19 cellular contexts compared by ENCODE assay signal in genomic region chr14:22252591-22253178, GRCh38.
DNase-seq lines count a peak whose midpoint lies in the region; ATAC-seq and TF ChIP-seq lines count a peak whose summit lies in the region.
"Had no signal": no experiment of that assay in that cellular context is flagged by ENCODE, and none has a peak within 500 bp of the region (broad histone marks: within the 10 kb centered on the region; RNA-seq: fewer than 3 reads in every experiment).

No MANE protein-coding gene starts in this region.

- 47 to 50% methylated on average over 7 of the region's 7 CpGs for WGBS in heart right ventricle, 2 donors

- no peaks in the 10 kb centered on the region for H3K79me2 ChIP-seq in OCI-LY3 (ENCODE audit: low read length)

- H3K4me2 ChIP-seq in OCI-LY3 (ENCODE audit: low read length) = no peak overlapping the region

- ATAC-seq in heart right ventricle (peak in 7 of 8 donors; percentile 55 to 88 (median 86)), GM19467 (IDR thresholded peaks at IDR 0.05; ENCODE audit: unreplicated experiment) (no peak), HG03175 (IDR thresholded peaks at IDR 0.05; ENCODE audit: unreplicated experiment) (no peak)
- ATAC-seq: activated naive CD8-positive, alpha-beta T cell treated with anti-CD3 and anti-CD28 coated beads, Interleukin-2, amount 50 U/mL, for 24 hours; foreskin keratinocyte; mucosa of descending colon; WTC11 had no signal

- H3K9me3 ChIP-seq in OCI-LY3 (ENCODE audit: insufficient read depth, low read length) (no peaks in the 10 kb centered on the region), heart right ventricle (no peaks in the 10 kb centered on the region)
- H3K9me3 ChIP-seq: mucosa of descending colon had no signal

- H3K27ac Mint-ChIP-seq in nephron progenitor cell = peak overlapping the region; percentile 32
- H3K27ac Mint-ChIP-seq: activated naive CD8-positive, alpha-beta T cell treated with anti-CD3 and anti-CD28 coated beads, Interleukin-2, amount 50 U/mL, for 24 hours; WTC11 had no signal

- H3K36me3 ChIP-seq in OCI-LY3 (replicated peaks; ENCODE audit: low read depth, low read length) (no peaks in the 10 kb centered on the region), heart right ventricle (no peaks in the 10 kb centered on the region)

- DNase-seq in G401 (ENCODE audit: low spot score) (peak; percentile 21), heart right ventricle (peak in 1 of 2 donors; percentile 12), nephron progenitor cell (no peak), D341Med (ENCODE audit: low spot score) (no peak)
- no peak for DNase-seq in activated CD4-positive, alpha-beta T cell treated with anti-CD3 and anti-CD28 coated beads for 4 hours
- DNase-seq: ACHN; activated CD4-positive, alpha-beta T cell treated with anti-CD3 and anti-CD28 coated beads, Interleukin-2, amount 50 U/mL, for 48 hours; activated effector memory CD4-positive, alpha-beta T cell treated with Interleukin-2 at 50 U/mL for 16 hours; activated naive CD8-positive, alpha-beta T cell treated with anti-CD3 and anti-CD28 coated beads, Interleukin-2, amount 50 U/mL, for 24 hours; Calu3; foreskin keratinocyte; mucosa of descending colon; NCI-H1436 treated with DMSO at 0.1 percent for 48 hours; NCI-H2171 treated with DMSO at 0.1 percent for 48 hours; stimulated activated CD8-positive, alpha-beta memory T cell treated with anti-CD3 and anti-CD28 coated beads, Interleukin-4, amount 100 ng/mL, for 48 hours had no signal

- TF ChIP-seq CTCF in OCI-LY3 (IDR thresholded peaks at IDR 0.05; ENCODE audit: low read depth, low read length) = no peak
- no peak for TF ChIP-seq CTCF in heart right ventricle (IDR thresholded peaks at IDR 0.05)
- TF ChIP-seq CTCF in nephron progenitor cell (IDR thresholded peaks at IDR 0.05) = no peak

- H3K27ac ChIP-seq in OCI-LY3 (ENCODE audit: low read length) = no peak overlapping the region
- peak overlapping the region in 1 of 10 donors; percentile 31 for H3K27ac ChIP-seq in heart right ventricle
- H3K27ac ChIP-seq: foreskin keratinocyte had no signal

- H3K9me3 Mint-ChIP-seq in nephron progenitor cell = peaks cover 4% of the 10 kb centered on the region
- H3K9me3 Mint-ChIP-seq: activated naive CD8-positive, alpha-beta T cell treated with anti-CD3 and anti-CD28 coated beads, Interleukin-2, amount 50 U/mL, for 24 hours had no signal

- intact Hi-C loops in heart right ventricle (cut with DNase I) = no loop called here

- H2AFZ ChIP-seq in OCI-LY3 (ENCODE audit: low read depth, low read length) = peak overlapping the region; percentile 30; the same call in 1 of the 2 replicates

- no peaks in the 10 kb centered on the region for H3K36me3 Mint-ChIP-seq in nephron progenitor cell (ENCODE audit: low read depth)
- H3K36me3 Mint-ChIP-seq: WTC11 had no signal

- H3K27me3 ChIP-seq in OCI-LY3 (ENCODE audit: low read depth, low read length) (no peaks in the 10 kb centered on the region), heart right ventricle (no peaks in the 10 kb centered on the region)

- no peak overlapping the region for H3K9ac ChIP-seq in OCI-LY3 (ENCODE audit: low read length)

- in situ Hi-C loops in G401 (cut with HindIII; ENCODE audit: low sequenced_read_pairs) = no loop called here

- peaks cover 8% of the 10 kb centered on the region for H3K4me1 Mint-ChIP-seq in nephron progenitor cell
- H3K4me1 Mint-ChIP-seq: activated naive CD8-positive, alpha-beta T cell treated with anti-CD3 and anti-CD28 coated beads, Interleukin-2, amount 50 U/mL, for 24 hours had no signal

- no peaks in the 10 kb centered on the region for H3K4me1 ChIP-seq in OCI-LY3 (ENCODE audit: low read length)
- no peaks in the 10 kb centered on the region for H3K4me1 ChIP-seq in heart right ventricle
- H3K4me1 ChIP-seq: foreskin keratinocyte had no signal

- H3K4me3 Mint-ChIP-seq in nephron progenitor cell = no peak overlapping the region
- H3K4me3 Mint-ChIP-seq: activated naive CD8-positive, alpha-beta T cell treated with anti-CD3 and anti-CD28 coated beads, Interleukin-2, amount 50 U/mL, for 24 hours; WTC11 had no signal

- no peaks in the 10 kb centered on the region for H3K27me3 Mint-ChIP-seq in nephron progenitor cell (ENCODE audit: low read depth, poor library complexity)
- H3K27me3 Mint-ChIP-seq: activated naive CD8-positive, alpha-beta T cell treated with anti-CD3 and anti-CD28 coated beads, Interleukin-2, amount 50 U/mL, for 24 hours had no signal

- H3K4me3 ChIP-seq in OCI-LY3 (ENCODE audit: low read length) (no peak overlapping the region), heart right ventricle (no peak overlapping the region)
- H3K4me3 ChIP-seq: mucosa of descending colon had no signal

- H4K20me1 ChIP-seq in OCI-LY3 (ENCODE audit: insufficient read depth, low read length) = no peaks in the 10 kb centered on the region

Comparison
In these comparisons a context has a peak if more than half of its experiments do, and no peak if none do; other contexts are left out.
1. ATAC-seq: peak in heart right ventricle (7 of 8); none in GM19467 (single experiment) and HG03175 (single experiment).